Comparison of ENCODE assay signal across 8 cellular contexts in genomic region chr17:15945493-15946209, GRCh38. TPM values are rescaled to one million over a fixed set of nuclear protein-coding genes. Genes with fewer than 3 reads are reported as not detected.
DNase-seq lines count a peak whose midpoint lies in the region; ATAC-seq, FAIRE-seq and TF ChIP-seq lines count a peak whose summit lies in the region.

No MANE protein-coding gene starts in this region.

- H3K9me2 ChIP-seq in OCI-LY7 (ENCODE audit: insufficient read depth, low read length): no peaks in the 10 kb centered on the region

- DNase-seq in CD8-positive, alpha-beta T cell: peak in 1 of 7 experiments; percentile 11
- DNase-seq in LNCaP clone FGC (ENCODE audit: low read depth) (no peak), GM12878 (ENCODE audit: low read depth, low spot score) (no peak), left colon (peak in 1 of 2 donors; percentile 46), OCI-LY7 (ENCODE audit: low spot score) (no peak)
- peak; percentile 44 for DNase-seq in stimulated activated CD8-positive, alpha-beta memory T cell treated with anti-CD3 and anti-CD28 coated beads, Interleukin-12 subunit alpha, Interleukin-12 subunit beta, amount 100 ng/mL, for 4 hours (ENCODE audit: low read depth)

- no peak for TF ChIP-seq CTCF in CD8-positive, alpha-beta T cell (IDR thresholded peaks at IDR 0.05)
- TF ChIP-seq CTCF in LNCaP clone FGC (IDR thresholded peaks at IDR 0.05; ENCODE audit: control insufficient read depth, extremely low read depth, insufficient read depth) (no peak), GM12878 (IDR thresholded peaks at IDR 0.05 in 2 of 3, conservative IDR thresholded peaks at IDR 0.05 in 1 of 3; ENCODE audit: control insufficient read depth in 2 of 3, extremely low read depth in 1 of 3, insufficient read depth in 1 of 3, low read depth in 3 of 3, low read length in 3 of 3) (no peak), OCI-LY7 (conservative IDR thresholded peaks at IDR 0.05; ENCODE audit: low read length) (no peak)

- no peak overlapping the region for H3K27ac ChIP-seq in CD8-positive, alpha-beta T cell (ENCODE audit: low read depth, low read length)
- H3K27ac ChIP-seq in GM12878 (ENCODE audit: control insufficient read depth, insufficient read depth) (no peak overlapping the region), OCI-LY7 (ENCODE audit: low read depth, low read length, poor library complexity, severe bottlenecking) (no peak overlapping the region)

- H3K36me3 Mint-ChIP-seq in CD8-positive, alpha-beta T cell: no peaks in the 10 kb centered on the region

- RAD21 ChIA-PET in GM12878 (lab: Charles Lee; ENCODE audit: unreplicated experiment): interaction anchor here (1.4 kb wide), 2 partner anchors 52 to 53 kb away, joined by 3 to 4 read pairs; partner anchors contain the start of gene ZSWIM7

- peak overlapping the region; percentile 79 for H3K4me2 ChIP-seq in GM12878 (ENCODE audit: control insufficient read depth, insufficient read depth)
- H3K4me2 ChIP-seq in OCI-LY7 (ENCODE audit: low read length): no peak overlapping the region

- no peak overlapping the region for H3K27ac Mint-ChIP-seq in CD8-positive, alpha-beta T cell

- CTCF ChIA-PET in CD8-positive, alpha-beta T cell (lab: Charles Lee): interaction anchor here (0.7 to 1.4 kb wide), 3 partner anchors 13 to 52 kb away, joined by 3 to 5 read pairs (median 4); no protein-coding TSS in a partner anchor
- CTCF ChIA-PET in GM12878 (lab: Yijun Ruan, JAX): interaction anchor here (2.4 kb wide), 1 partner anchor 53 kb away, joined by 10 read pairs; the partner anchor contains the start of genes TTC19 and ZSWIM7
- CTCF ChIA-PET in OCI-LY7 (lab: Charles Lee; ENCODE audit: unreplicated experiment): no interaction called here

- no peaks in the 10 kb centered on the region for H3K9me3 ChIP-seq in CD8-positive, alpha-beta T cell (ENCODE audit: low read length)
- H3K9me3 ChIP-seq in GM12878 (replicated peaks; ENCODE audit: control insufficient read depth, insufficient read depth, low read length) (peaks cover 2% of the 10 kb centered on the region; the same call in 2 of the 3 replicates), OCI-LY7 (ENCODE audit: low read length) (no peaks in the 10 kb centered on the region)

- peaks cover 10% of the 10 kb centered on the region for H3K27me3 ChIP-seq in CD8-positive, alpha-beta T cell (ENCODE audit: insufficient read depth, low read length)
- H3K27me3 ChIP-seq in GM12878 (replicated peaks in 1 of 2; ENCODE audit: control insufficient read depth in 2 of 2, insufficient read depth in 2 of 2, low read length in 1 of 2): peaks cover 7 to 17% of the 10 kb centered on the region in 2 experiments

- intact Hi-C loops in CD8-positive, alpha-beta T cell (cut with DNase I, micrococcal nuclease): loop anchor here in 1 of 2 experiments (1.0 kb wide), 1 partner anchor 53 kb away; no protein-coding TSS in a partner anchor
- intact Hi-C loops in GM12878 (cut with micrococcal nuclease; ENCODE audit: unreplicated experiment): loop anchor here (1.0 kb wide), 1 partner anchor 53 kb away; no protein-coding TSS in a partner anchor
- intact Hi-C loops in left colon (cut with DNase I, micrococcal nuclease): loop anchor here in 1 of 2 donors (10.0 kb wide), 1 partner anchor 49 kb away; the partner anchor contains the start of genes TTC19 and ZSWIM7
- intact Hi-C loops in OCI-LY7 (cut with micrococcal nuclease; ENCODE audit: unreplicated experiment): no loop called here

- H3K4me1 ChIP-seq in CD8-positive, alpha-beta T cell (ENCODE audit: insufficient read depth, low read length): peaks cover 6% of the 10 kb centered on the region
- H3K4me1 ChIP-seq in GM12878 (ENCODE audit: control insufficient read depth, insufficient read depth, low read length) (no peaks in the 10 kb centered on the region), OCI-LY7 (ENCODE audit: insufficient read depth, low read length, poor library complexity, severe bottlenecking) (no peaks in the 10 kb centered on the region)

- TF ChIP-seq RAD21 in GM12878 (IDR thresholded peaks at IDR 0.05; ENCODE audit: insufficient read depth, low read depth, low read length): no peak

- H3K79me2 ChIP-seq in GM12878 (ENCODE audit: control insufficient read depth, insufficient read depth, low read length) (no peaks in the 10 kb centered on the region), OCI-LY7 (ENCODE audit: insufficient read depth, low read depth, low read length) (no peaks in the 10 kb centered on the region)

- 31% methylated on average over 62 of the region's 68 CpGs for WGBS in GM12878 (ENCODE audit: insufficient coverage, insufficient replicate concordance, low lambda C conversion rate, missing lambda C conversion rate)

- FAIRE-seq in GM12878 (lab: Jason Lieb, UNC): no peak

- POLR2A ChIA-PET in CD8-positive, alpha-beta T cell (lab: Charles Lee): interaction anchor here (1.3 kb wide), 1 partner anchor 20 kb away, joined by 3 read pairs; no protein-coding TSS in a partner anchor
- POLR2A ChIA-PET in GM12878 (lab: Charles Lee) (no interaction called here), OCI-LY7 (lab: Charles Lee) (interaction anchor here (0.6 kb wide), 1 partner anchor 293 kb away, joined by 5 read pairs; no protein-coding TSS in a partner anchor)

- H3K4me1 Mint-ChIP-seq in CD8-positive, alpha-beta T cell (ENCODE audit: low read depth): peaks cover 10% of the 10 kb centered on the region

- H3K36me3 ChIP-seq in CD8-positive, alpha-beta T cell (ENCODE audit: insufficient read depth, low read length): no peaks in the 10 kb centered on the region
- no peaks in the 10 kb centered on the region for H3K36me3 ChIP-seq in GM12878 (ENCODE audit: control insufficient read depth in 2 of 2, insufficient read depth in 2 of 2, low read length in 1 of 2)
- H3K36me3 ChIP-seq in OCI-LY7 (ENCODE audit: insufficient read depth, low read length): no peaks in the 10 kb centered on the region

- no peak overlapping the region for H3K9ac ChIP-seq in GM12878 (ENCODE audit: control insufficient read depth, insufficient read depth, low read length)

- no peaks in the 10 kb centered on the region for H3K9me3 Mint-ChIP-seq in CD8-positive, alpha-beta T cell

- BruUV-seq in GM12878 (replicated peaks; lab: Mats Ljungman, UMichigan): no TSS peak
- no TSS peak for BruUV-seq in OCI-LY7 (replicated peaks; lab: Mats Ljungman, UMichigan)

- ATAC-seq in CD8-positive, alpha-beta T cell: peak; percentile 24
- peak; percentile 11 for ATAC-seq in GM12878
- ATAC-seq in left colon: peak; percentile 19
- ATAC-seq in HG03108 (IDR thresholded peaks at IDR 0.05; ENCODE audit: unreplicated experiment): no peak
- ATAC-seq in HG03457 (IDR thresholded peaks at IDR 0.05; ENCODE audit: unreplicated experiment): no peak

- TF ChIP-seq POLR2A in GM12878 (IDR thresholded peaks at IDR 0.05; ENCODE audit: low read depth, low read length): no peak

- SMC1A ChIA-PET in GM12878 (lab: Charles Lee; ENCODE audit: uncharacterized antibody, unreplicated experiment): interaction anchor here (1.5 kb wide), 1 partner anchor 52 kb away, joined by 5 read pairs; no protein-coding TSS in a partner anchor

- peak overlapping the region; percentile 72 for H3K4me3 ChIP-seq in CD8-positive, alpha-beta T cell (ENCODE audit: low read depth, low read length)
- peak overlapping the region; percentile 54 for H3K4me3 ChIP-seq in LNCaP clone FGC (ENCODE audit: low read depth, low read length)
- peak overlapping the region; percentile 32; the same call in 1 of the 2 replicates for H3K4me3 ChIP-seq in GM12878
- no peak overlapping the region for H3K4me3 ChIP-seq in OCI-LY7 (ENCODE audit: low read depth, low read length, poor library complexity, severe bottlenecking)

- TF ChIP-seq EP300 in GM12878 (IDR thresholded peaks at IDR 0.05; ENCODE audit: borderline replicate concordance in 1 of 2, control insufficient read depth in 1 of 2, low read depth in 2 of 2, low read length in 2 of 2): no peak

- H4K20me1 ChIP-seq in GM12878 (ENCODE audit: control insufficient read depth, insufficient read depth): no peaks in the 10 kb centered on the region
- H4K20me1 ChIP-seq in OCI-LY7 (ENCODE audit: insufficient read depth, low read length): no peaks in the 10 kb centered on the region

- in situ Hi-C loops in GM12878 (cut with MboI): no loop called here

- peaks cover 33% of the 10 kb centered on the region for H3K27me3 Mint-ChIP-seq in CD8-positive, alpha-beta T cell (ENCODE audit: low read depth)

- peak overlapping the region; percentile 61 for H2AFZ ChIP-seq in GM12878 (ENCODE audit: control insufficient read depth, low read depth, low read length)
- H2AFZ ChIP-seq in OCI-LY7 (ENCODE audit: low read length): no peak overlapping the region

- peak overlapping the region; percentile 81 for H3K4me3 Mint-ChIP-seq in CD8-positive, alpha-beta T cell

RNA-seq across cellular contexts. Expression of gene ADORA2B, which starts 0.7 kb away (rescaled TPM):
- not detected for total RNA-seq in CD8-positive, alpha-beta T cell
- total RNA-seq in GM12878 (2013; cell fraction: nucleolus; rRNA removed): 0.29 and 0.44 TPM in 2 replicates
- total RNA-seq in GM12878 (2014; rRNA removed) (0.11 and 0.17 TPM in 2 replicates), GM12878 (2014; rRNA removed; fragmentation: Illumina TruSeq; extraction: Trizol) (0.14 and 0.22 TPM in 2 replicates), GM12878 (2021) (0.21 and 0.31 TPM in 2 replicates), left colon (10 to 100 TPM; 28.6 to 31.4 TPM), OCI-LY7 (2022) (not detected in 2 replicates)
- polyA plus RNA-seq in GM12878 (2011; ENCODE audit: low read depth): not detected
- polyA plus RNA-seq in GM12878 (2011; rRNA removed) (0.15 and 0.19 TPM in 2 replicates), GM12878 (2014; fragmentation: Illumina TruSeq; extraction: Trizol) (0.09 TPM in 1 of 2 replicates, not detected in the other), GM12878 (2014; fragmentation: Nextera tagmentation; extraction: Ambion mirVana) (under 1 TPM; 0.13 to 0.16 TPM), GM12878 (2014; rRNA removed) (0.05 and 0.11 TPM in 2 replicates), GM12878 (2016; fragmentation: Nextera tagmentation; extraction: Ambion mirVana) (under 1 TPM; 0.35 to 0.42 TPM)
- 0.27 and 0.28 TPM in 2 replicates for polyA plus RNA-seq in GM12878 (2011; cell fraction: cytosol; rRNA removed)
- 0.06 TPM in 1 of 2 replicates, not detected in the other for polyA plus RNA-seq in GM12878 (2011; cell fraction: nucleus; rRNA removed)
- 0.28 TPM in 1 of 2 replicates, not detected in the other for polyA plus RNA-seq in GM12878 (2012)
- polyA minus RNA-seq in GM12878 (2011; rRNA and poly(A)+ RNA removed): 0.26 and 0.37 TPM in 2 replicates
- not detected in 2 replicates for polyA minus RNA-seq in GM12878 (2011; cell fraction: cytosol; rRNA and poly(A)+ RNA removed)
- 0.24 TPM in 1 of 2 replicates, not detected in the other for polyA minus RNA-seq in GM12878 (2011; cell fraction: nucleus; rRNA and poly(A)+ RNA removed)
- total RNA-seq in OCI-LY7 (2014; rRNA removed; shearing (Covaris generic)): not detected in 2 replicates

RNA-seq across cellular contexts. Expression of gene ZSWIM7, which starts 53.9 kb away (rescaled TPM):
- total RNA-seq in CD8-positive, alpha-beta T cell: 10 to 100 TPM; 10.3 to 10.8 TPM
- total RNA-seq in GM12878 (2013; cell fraction: nucleolus; rRNA removed): 1.5 and 3.7 TPM in 2 replicates
- total RNA-seq in GM12878 (2014; rRNA removed) (10.5 and 10.8 TPM in 2 replicates), GM12878 (2014; rRNA removed; fragmentation: Illumina TruSeq; extraction: Trizol) (5.9 and 7.1 TPM in 2 replicates), GM12878 (2021) (8.2 and 8.6 TPM in 2 replicates), left colon (10 to 100 TPM; 22.4 to 23.5 TPM), OCI-LY7 (2022) (27.4 and 33.2 TPM in 2 replicates)
- 9.2 TPM for polyA plus RNA-seq in GM12878 (2011; ENCODE audit: low read depth)
- polyA plus RNA-seq in GM12878 (2011; rRNA removed) (9.8 and 10.7 TPM in 2 replicates), GM12878 (2014; fragmentation: Illumina TruSeq; extraction: Trizol) (7.0 and 11.2 TPM in 2 replicates), GM12878 (2014; fragmentation: Nextera tagmentation; extraction: Ambion mirVana) (1 to 10 TPM; 7.2 to 9.2 TPM), GM12878 (2014; rRNA removed) (14.6 and 17.9 TPM in 2 replicates), GM12878 (2016; fragmentation: Nextera tagmentation; extraction: Ambion mirVana) (10 to 100 TPM; 25.8 to 26.6 TPM)
- 9.8 and 11.7 TPM in 2 replicates for polyA plus RNA-seq in GM12878 (2011; cell fraction: cytosol; rRNA removed)
- polyA plus RNA-seq in GM12878 (2011; cell fraction: nucleus; rRNA removed): 4.5 and 6.3 TPM in 2 replicates
- polyA plus RNA-seq in GM12878 (2012): 3.6 and 7.4 TPM in 2 replicates
- 2.6 and 3.7 TPM in 2 replicates for polyA minus RNA-seq in GM12878 (2011; rRNA and poly(A)+ RNA removed)
- 2.5 TPM in 1 of 2 replicates, not detected in the other for polyA minus RNA-seq in GM12878 (2011; cell fraction: cytosol; rRNA and poly(A)+ RNA removed)
- polyA minus RNA-seq in GM12878 (2011; cell fraction: nucleus; rRNA and poly(A)+ RNA removed): 0.86 and 0.97 TPM in 2 replicates
- 27.2 and 34.7 TPM in 2 replicates for total RNA-seq in OCI-LY7 (2014; rRNA removed; shearing (Covaris generic))

RNA-seq across cellular contexts. Expression of gene TTC19, which starts 54.0 kb away (rescaled TPM):
- total RNA-seq in CD8-positive, alpha-beta T cell: 10 to 100 TPM; 63.5 to 71.9 TPM
- total RNA-seq in GM12878 (2013; cell fraction: nucleolus; rRNA removed): 60.1 and 66.5 TPM in 2 replicates
- total RNA-seq in GM12878 (2014; rRNA removed) (25.1 and 28.4 TPM in 2 replicates), GM12878 (2014; rRNA removed; fragmentation: Illumina TruSeq; extraction: Trizol) (18.5 and 19.2 TPM in 2 replicates), GM12878 (2021) (18.4 and 21.2 TPM in 2 replicates), left colon (10 to 100 TPM; 50.7 to 53.6 TPM), OCI-LY7 (2022) (43.2 and 43.7 TPM in 2 replicates)
- polyA plus RNA-seq in GM12878 (2011; ENCODE audit: low read depth): 9.5 TPM
- polyA plus RNA-seq in GM12878 (2011; rRNA removed) (5.3 and 8.9 TPM in 2 replicates), GM12878 (2014; fragmentation: Illumina TruSeq; extraction: Trizol) (21.0 and 26.5 TPM in 2 replicates), GM12878 (2014; fragmentation: Nextera tagmentation; extraction: Ambion mirVana) (10 to 100 TPM in 1 of 2 experiments, 1 to 10 TPM in 1; 8.3 to 12.3 TPM), GM12878 (2014; rRNA removed) (10.8 and 14.0 TPM in 2 replicates), GM12878 (2016; fragmentation: Nextera tagmentation; extraction: Ambion mirVana) (10 to 100 TPM; 26.7 to 29.8 TPM)
- polyA plus RNA-seq in GM12878 (2011; cell fraction: cytosol; rRNA removed): 4.7 and 4.9 TPM in 2 replicates
- polyA plus RNA-seq in GM12878 (2011; cell fraction: nucleus; rRNA removed): 8.9 and 16.3 TPM in 2 replicates
- 13.1 and 15.1 TPM in 2 replicates for polyA plus RNA-seq in GM12878 (2012)
- polyA minus RNA-seq in GM12878 (2011; rRNA and poly(A)+ RNA removed): 7.2 and 7.7 TPM in 2 replicates
- polyA minus RNA-seq in GM12878 (2011; cell fraction: cytosol; rRNA and poly(A)+ RNA removed): 2.9 and 7.0 TPM in 2 replicates
- polyA minus RNA-seq in GM12878 (2011; cell fraction: nucleus; rRNA and poly(A)+ RNA removed): 14.1 and 33.3 TPM in 2 replicates
- 42.0 and 57.3 TPM in 2 replicates for total RNA-seq in OCI-LY7 (2014; rRNA removed; shearing (Covaris generic))

Comparison
In these comparisons a context has a peak if more than half of its experiments do, and no peak if none do; other contexts are left out.
1. ATAC-seq: peak in CD8-positive, alpha-beta T cell (single experiment), GM12878 (single experiment) and left colon (single experiment); none in HG03108 (single experiment) and HG03457 (single experiment).
2. RNA of gene ADORA2B, which starts 0.7 kb away (total RNA-seq): 28.6 to 31.4 TPM in left colon; 0.11 to 0.44 TPM in GM12878, not detected in CD8-positive, alpha-beta T cell and not detected in OCI-LY7; every median in the first group is over 10 times any median in the second.